In the genomic region with DNA sequence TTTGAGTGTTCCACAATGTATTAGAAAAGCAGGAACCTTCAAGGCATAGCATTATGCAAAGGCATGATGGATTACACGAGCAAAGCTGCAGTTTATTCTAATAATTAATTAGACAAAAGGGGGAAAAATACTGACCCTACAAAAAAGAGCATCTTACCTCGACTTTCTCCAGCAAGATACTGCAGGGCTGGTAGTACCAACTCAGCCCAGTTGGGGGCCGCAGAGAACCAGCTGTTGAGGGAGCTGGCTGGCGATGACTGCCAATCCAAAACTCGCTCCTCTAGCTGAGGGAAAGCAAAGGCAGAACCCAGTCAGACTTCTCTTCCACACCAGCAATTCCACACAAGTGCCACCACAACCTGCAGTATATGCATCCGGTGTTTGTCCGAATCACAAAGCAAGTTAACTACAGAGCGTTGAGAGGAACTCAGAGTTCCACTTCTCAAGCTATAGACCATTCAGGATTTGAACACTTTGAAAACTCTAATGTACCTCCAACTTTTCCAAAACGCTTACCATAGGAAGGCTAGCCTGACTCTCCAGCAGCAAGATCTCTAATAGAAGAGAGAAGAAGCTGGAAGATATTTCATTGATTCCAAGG, we compare ENCODE assay signal across 8 cellular contexts. TPM values are rescaled to one million over a fixed set of nuclear protein-coding genes. Genes with fewer than 3 reads are reported as not detected.
A peak's percentile ranks its signal among the peaks of the same experiment; 100 is the strongest.
DNase-seq lines count a peak whose midpoint lies in the region; ATAC-seq and TF ChIP-seq lines count a peak whose summit lies in the region.

No MANE protein-coding gene starts in this region.

- no peak overlapping the region for H3K27ac ChIP-seq in RWPE2 (ENCODE audit: poor library complexity, severe bottlenecking)
- H3K27ac ChIP-seq in sigmoid colon: no peak overlapping the region

- DNase-seq in NCI-H345 (lab: John Stamatoyannopoulos, UW): peak; percentile 1
- DNase-seq in NCI-H345 treated with DMSO at 0.1 percent for 48 hours (lab: John Stamatoyannopoulos, UW; ENCODE audit: unreplicated experiment): no peak
- no peak for DNase-seq in RWPE2 (ENCODE audit: low spot score)
- peak; percentile 55 for DNase-seq in astrocyte of the hippocampus (ENCODE audit: low read depth, low spot score)
- peak; percentile 46 to 57 for DNase-seq in lung microvascular endothelial cell (ENCODE audit: low read depth in 2 of 2)
- no peak for DNase-seq in G401 (ENCODE audit: low spot score)
- no peak for DNase-seq in sigmoid colon

- TF ChIP-seq POLR2A in sigmoid colon (IDR thresholded peaks at IDR 0.05): no peak

- H3K36me3 ChIP-seq in RWPE2 (ENCODE audit: low read depth): peaks cover 97% of the 10 kb centered on the region
- H3K36me3 ChIP-seq in sigmoid colon: peaks cover 53 to 100% (median 90%) of the 10 kb centered on the region in 4 donors

- TF ChIP-seq EP300 in sigmoid colon (IDR thresholded peaks at IDR 0.05): no peak

- no peak overlapping the region for H3K4me3 ChIP-seq in RWPE2 (ENCODE audit: severe bottlenecking)
- no peak overlapping the region for H3K4me3 ChIP-seq in sigmoid colon

- intact Hi-C loops in sigmoid colon (cut with DNase I): no loop called here

- WGBS in sigmoid colon, 2 donors: 73 to 81% methylated on average over 9 of the region's 9 CpGs

- ATAC-seq in HG02884 (IDR thresholded peaks at IDR 0.05; ENCODE audit: unreplicated experiment) (peak; percentile 82), RWPE2 (ENCODE audit: low read depth) (0 out of 3 replicates have a peak, but pooled peaks have one; percentile 50)

- peak; percentile 54 for TF ChIP-seq CTCF in RWPE2 (IDR thresholded peaks at IDR 0.05; ENCODE audit: poor library complexity, severe bottlenecking)
- peak in 1 of 4 experiments; percentile 8 for TF ChIP-seq CTCF in sigmoid colon (IDR thresholded peaks at IDR 0.05)

- H3K4me1 ChIP-seq in RWPE2 (ENCODE audit: insufficient read depth, poor library complexity, severe bottlenecking) (no peaks in the 10 kb centered on the region), sigmoid colon (no peaks in the 10 kb centered on the region)

- in situ Hi-C loops in G401 (cut with HindIII; ENCODE audit: low sequenced_read_pairs): no loop called here

- H3K27me3 ChIP-seq in RWPE2 (ENCODE audit: insufficient read depth, poor library complexity, severe bottlenecking) (no peaks in the 10 kb centered on the region), sigmoid colon (no peaks in the 10 kb centered on the region)

- H3K9me3 ChIP-seq in RWPE2 (ENCODE audit: severe bottlenecking): no peaks in the 10 kb centered on the region
- no peaks in the 10 kb centered on the region for H3K9me3 ChIP-seq in sigmoid colon

RNA-seq across cellular contexts. Expression of a gene that starts 13.7 kb away (rescaled TPM):
- total RNA-seq in lung microvascular endothelial cell: 10.2 and 13.9 TPM in 2 replicates
- 34.2 and 37.5 TPM in 2 replicates for total RNA-seq in G401 (2014; rRNA removed; shearing (Covaris generic))
- 10 to 100 TPM; 20.7 to 24.7 (median 22.6) TPM for total RNA-seq in sigmoid colon
- polyA plus RNA-seq in sigmoid colon: 10 to 100 TPM in 1 of 3 donors, 1 to 10 TPM in 2; 3.5 to 12.2 (median 3.6) TPM

Comparison
In these comparisons a context has a peak if more than half of its experiments do, and no peak if none do; other contexts are left out.
1. DNase-seq: peak in NCI-H345 (single experiment), astrocyte of the hippocampus (single experiment) and lung microvascular endothelial cell (2 of 2); none in NCI-H345 treated with DMSO at 0.1 percent for 48 hours (single experiment), RWPE2 (single experiment), G401 (single experiment) and sigmoid colon (single experiment).